In genomic region chr7:27031289-27032172, GRCh38 we compare ENCODE assay signal across 8 cellular contexts.
DNase-seq lines count a peak whose midpoint lies in the region; ATAC-seq, FAIRE-seq and TF ChIP-seq lines count a peak whose summit lies in the region.

No MANE protein-coding gene starts in this region.

- no peak for DNase-seq in activated CD4-positive, CD25-positive, alpha-beta regulatory T cell treated with anti-CD3 and anti-CD28 coated beads, Interleukin-2, amount 50 U/mL, for 72 hours
- DNase-seq in T-helper 2 cell treated with Interferon-gamma antibody and Interleukin-4, amounts not matched to agents 5 μg/mL and 100 μg/mL, for 36 hours (ENCODE audit: low spot score): no peak
- DNase-seq in keratinocyte (ENCODE audit: low read depth, low spot score) (no peak), NCI-H748 (lab: John Stamatoyannopoulos, UW; ENCODE audit: unreplicated experiment) (no peak), GM12891 (ENCODE audit: insufficient read length, low spot score) (no peak)
- DNase-seq in effector CD8-positive, alpha-beta T cell (lab: John Stamatoyannopoulos, UW): no peak

- H3K9me1 ChIP-seq in keratinocyte (ENCODE audit: control insufficient read depth, extremely low read depth, insufficient read depth, low read length): no peaks in the 10 kb centered on the region

- H3K4me1 ChIP-seq in keratinocyte (ENCODE audit: control insufficient read depth, extremely low read depth, insufficient read depth, low read length): peaks cover 21% of the 10 kb centered on the region

- H3K36me3 Mint-ChIP-seq in T-helper 2 cell treated with Interferon-gamma antibody and Interleukin-4, amounts not matched to agents 5 μg/mL and 100 μg/mL, for 36 hours (ENCODE audit: low read depth): no peaks in the 10 kb centered on the region

- ATAC-seq in activated CD4-positive, CD25-positive, alpha-beta regulatory T cell treated with anti-CD3 and anti-CD28 coated beads, Interleukin-2, amount 50 U/mL, for 24 hours: peak; percentile 74 to 79
- peak; percentile 59 for ATAC-seq in HG03097 (IDR thresholded peaks at IDR 0.05; ENCODE audit: low FRiP score, unreplicated experiment)

- dilution Hi-C loops in keratinocyte (cut with MboI; ENCODE audit: extremely low pct_ligation_motif_present, low sequenced_read_pairs): no loop called here

- H3K27me3 Mint-ChIP-seq in T-helper 2 cell treated with Interferon-gamma antibody and Interleukin-4, amounts not matched to agents 5 μg/mL and 100 μg/mL, for 36 hours (ENCODE audit: low read depth): no peaks in the 10 kb centered on the region

- H3K27me3 ChIP-seq in keratinocyte (ENCODE audit: control insufficient read depth, extremely low read depth, insufficient read depth, low read length): no peaks in the 10 kb centered on the region

- H3K4me3 ChIP-seq in keratinocyte (ENCODE audit: control insufficient read depth in 2 of 3, extremely low read depth in 1 of 3, insufficient read depth in 2 of 3, low read depth in 1 of 3, low read length in 3 of 3): peak overlapping the region in 1 of 3 experiments; percentile 19

- no peak for TF ChIP-seq POLR2A in GM12891 (IDR thresholded peaks at IDR 0.05; ENCODE audit: low read depth, low read length)

- H3K36me3 ChIP-seq in keratinocyte (ENCODE audit: control insufficient read depth in 2 of 2, extremely low read depth in 1 of 2, insufficient read depth in 2 of 2, low read length in 2 of 2): no peaks in the 10 kb centered on the region

- no peak overlapping the region for H3K9ac ChIP-seq in keratinocyte (ENCODE audit: control insufficient read depth, extremely low read depth, insufficient read depth, low read length)

- no peak for TF ChIP-seq CTCF in keratinocyte (optimal IDR thresholded peaks at IDR 0.05 in 1 of 3, IDR thresholded peaks at IDR 0.05 in 1 of 3, conservative IDR thresholded peaks at IDR 0.05 in 1 of 3; ENCODE audit: extremely low read depth in 1 of 3, insufficient read depth in 2 of 3, low read length in 3 of 3)

- H4K20me1 ChIP-seq in keratinocyte (ENCODE audit: control insufficient read depth, extremely low read depth, insufficient read depth, low read length): no peaks in the 10 kb centered on the region

- H3K4me3 Mint-ChIP-seq in T-helper 2 cell treated with Interferon-gamma antibody and Interleukin-4, amounts not matched to agents 5 μg/mL and 100 μg/mL, for 36 hours: no peak overlapping the region

- H3K27ac ChIP-seq in keratinocyte (ENCODE audit: control insufficient read depth, insufficient read depth, low read length): peak overlapping the region; percentile 33

- no peaks in the 10 kb centered on the region for H3K9me3 Mint-ChIP-seq in T-helper 2 cell treated with Interferon-gamma antibody and Interleukin-4, amounts not matched to agents 5 μg/mL and 100 μg/mL, for 36 hours

- H3K4me1 Mint-ChIP-seq in T-helper 2 cell treated with Interferon-gamma antibody and Interleukin-4, amounts not matched to agents 5 μg/mL and 100 μg/mL, for 36 hours (ENCODE audit: low read depth): peaks cover 19% of the 10 kb centered on the region

- peak overlapping the region; percentile 65 for H3K4me2 ChIP-seq in keratinocyte (ENCODE audit: control insufficient read depth, extremely low read depth, insufficient read depth, low read depth, low read length)

- H3K27ac Mint-ChIP-seq in T-helper 2 cell treated with Interferon-gamma antibody and Interleukin-4, amounts not matched to agents 5 μg/mL and 100 μg/mL, for 36 hours: peak overlapping the region; percentile 72

- no peaks in the 10 kb centered on the region for H3K79me2 ChIP-seq in keratinocyte (ENCODE audit: control insufficient read depth, insufficient read depth, low read length)

- peak; percentile 74 for FAIRE-seq in keratinocyte (lab: Jason Lieb, UNC)
- no peak for FAIRE-seq in GM12891 (lab: Jason Lieb, UNC)

- H3K9me3 ChIP-seq in keratinocyte (ENCODE audit: control insufficient read depth, low read depth, low read length): no peaks in the 10 kb centered on the region

- H2AFZ ChIP-seq in keratinocyte (ENCODE audit: control insufficient read depth, low read length): peak overlapping the region; percentile 73

TF ChIP-seq in GM12891, 5 proteins besides CTCF, POLR2A, EP300 and RAD21:
- no peak for TF ChIP-seq POLR2AphosphoS5 (IDR thresholded peaks at IDR 0.05; ENCODE audit: low read depth, low read length)
- no peak for TF ChIP-seq POU2F2 (IDR thresholded peaks at IDR 0.05; ENCODE audit: low read depth, low read length)
- TF ChIP-seq SPI1 (IDR thresholded peaks at IDR 0.05; ENCODE audit: low read depth, low read length): no peak
- TF ChIP-seq PAX5 (IDR thresholded peaks at IDR 0.05; ENCODE audit: insufficient read depth, low read length, severe bottlenecking): no peak
- no peak for TF ChIP-seq TAF1 (IDR thresholded peaks at IDR 0.05; ENCODE audit: low read depth, low read length)
TF ChIP-seq in GM12891: peak in this region for 0.
